ENCODE assay signal across 8 cellular contexts in genomic region chr5:140700177-140701144, GRCh38. TPM values are rescaled to one million over a fixed set of nuclear protein-coding genes. Genes with fewer than 3 reads are reported as not detected.
DNase-seq lines count a peak whose midpoint lies in the region; ATAC-seq, FAIRE-seq and TF ChIP-seq lines count a peak whose summit lies in the region.

Gene ZMAT2, plus strand, starts transcription at chr5:140700447. Its CDS starts 14 bp downstream, at chr5:140700461.

- POLR2A ChIA-PET in AG04449 (lab: Yijun Ruan, JAX): interaction anchor here (1.0 to 2.0 kb wide), 7 partner anchors 10 to 153 kb away, joined by 3 to 19 read pairs (median 3); partner anchors contain the start of genes EIF4EBP3, HARS1, HARS2 and IK

- H3K27ac ChIP-seq in small intestine (ENCODE audit: low read depth in 1 of 2, low read length in 1 of 2): peak within 1 kb of the TSS; percentile 45 to 88

- 1 to 2% (median 1%) methylated on average over 44 of the region's 44 CpGs for WGBS in small intestine, 3 donors

- H3K4me3 ChIP-seq in AG04449 (ENCODE audit: low read depth, low read length) (peak within 1 kb of the TSS; percentile 82), WI38 (ENCODE audit: low read depth, low read length) (peak within 1 kb of the TSS; percentile 99), bronchial epithelial cell (ENCODE audit: low read depth, low read length) (peak within 1 kb of the TSS; percentile 74), small intestine (ENCODE audit: low read depth in 1 of 2, low read length in 2 of 2) (peak within 1 kb of the TSS; percentile 93 to 94)

- CTCF ChIA-PET in AG04449 (lab: Yijun Ruan, JAX): interaction anchor here (1.0 to 1.3 kb wide), 3 partner anchors 10 to 456 kb away, joined by 3 to 4 read pairs (median 4); no protein-coding TSS in a partner anchor

- H3K36me3 ChIP-seq in bronchial epithelial cell (ENCODE audit: control insufficient read depth, insufficient read depth, low read length) (peaks cover 28% of the 10 kb centered on the region), small intestine (ENCODE audit: control insufficient read depth in 2 of 2, insufficient read depth in 2 of 2, low read length in 2 of 2) (peaks cover 14 to 24% of the 10 kb centered on the region in 2 donors)

- peak; percentile 91 for ATAC-seq in GM18907 (IDR thresholded peaks at IDR 0.05; ENCODE audit: unreplicated experiment)
- peak; percentile 97 for ATAC-seq in HG03159 (IDR thresholded peaks at IDR 0.05; ENCODE audit: unreplicated experiment)

- H3K9me3 ChIP-seq in small intestine (ENCODE audit: control insufficient read depth, low read depth): no peaks in the 10 kb centered on the region

- H3K27me3 ChIP-seq in bronchial epithelial cell (ENCODE audit: control insufficient read depth, insufficient read depth, low read length) (no peaks in the 10 kb centered on the region), small intestine (ENCODE audit: control insufficient read depth in 2 of 2, insufficient read depth in 2 of 2, low read length in 2 of 2) (no peaks in the 10 kb centered on the region)

- peaks cover 0 to 4% of the 10 kb centered on the region in 2 donors for H3K4me1 ChIP-seq in small intestine (ENCODE audit: control insufficient read depth in 2 of 2, insufficient read depth in 1 of 2, low read depth in 1 of 2, low read length in 1 of 2)

- FAIRE-seq in bronchial epithelial cell (lab: Jason Lieb, UNC) (peak; percentile 98), small intestine (lab: Jason Lieb, UNC) (peak; percentile 47)

- TF ChIP-seq CTCF in AG04449 (IDR thresholded peaks at IDR 0.05; ENCODE audit: insufficient read depth, low read length, missing control alignments): no peak
- TF ChIP-seq CTCF in WI38 (IDR thresholded peaks at IDR 0.05; ENCODE audit: low read depth, low read length): no peak
- TF ChIP-seq CTCF in bronchial epithelial cell (IDR thresholded peaks at IDR 0.05; ENCODE audit: insufficient read depth, low read length, severe bottlenecking): no peak

- peak; percentile 96 for DNase-seq in AG04449 (ENCODE audit: low read depth, low spot score)
- peak; percentile 88 for DNase-seq in NCI-H2227 treated with DMSO at 0.1 percent for 48 hours (lab: John Stamatoyannopoulos, UW)
- DNase-seq in bronchial epithelial cell (ENCODE audit: low read depth): peak; percentile 99
- peak; percentile 94 for DNase-seq in iPS-NIHi11 (ENCODE audit: low spot score)
- peak; percentile 99 for DNase-seq in small intestine

RNA-seq across cellular contexts. Expression of gene ZMAT2, which starts in this region (rescaled TPM):
- total RNA-seq in bronchial epithelial cell: 47.1 and 76.7 TPM in 2 replicates
- 10 to 100 TPM; 50.3 to 67.4 (median 56.2) TPM for polyA plus RNA-seq in small intestine

Comparison
In these comparisons a context has a peak if more than half of its experiments do, and no peak if none do; other contexts are left out.
1. Peak in every context shown above with its lines: DNase-seq, ATAC-seq, H3K4me3 ChIP-seq and H3K27ac ChIP-seq.